Comparison of ENCODE assay signal across 17 cellular contexts in the genomic region with DNA sequence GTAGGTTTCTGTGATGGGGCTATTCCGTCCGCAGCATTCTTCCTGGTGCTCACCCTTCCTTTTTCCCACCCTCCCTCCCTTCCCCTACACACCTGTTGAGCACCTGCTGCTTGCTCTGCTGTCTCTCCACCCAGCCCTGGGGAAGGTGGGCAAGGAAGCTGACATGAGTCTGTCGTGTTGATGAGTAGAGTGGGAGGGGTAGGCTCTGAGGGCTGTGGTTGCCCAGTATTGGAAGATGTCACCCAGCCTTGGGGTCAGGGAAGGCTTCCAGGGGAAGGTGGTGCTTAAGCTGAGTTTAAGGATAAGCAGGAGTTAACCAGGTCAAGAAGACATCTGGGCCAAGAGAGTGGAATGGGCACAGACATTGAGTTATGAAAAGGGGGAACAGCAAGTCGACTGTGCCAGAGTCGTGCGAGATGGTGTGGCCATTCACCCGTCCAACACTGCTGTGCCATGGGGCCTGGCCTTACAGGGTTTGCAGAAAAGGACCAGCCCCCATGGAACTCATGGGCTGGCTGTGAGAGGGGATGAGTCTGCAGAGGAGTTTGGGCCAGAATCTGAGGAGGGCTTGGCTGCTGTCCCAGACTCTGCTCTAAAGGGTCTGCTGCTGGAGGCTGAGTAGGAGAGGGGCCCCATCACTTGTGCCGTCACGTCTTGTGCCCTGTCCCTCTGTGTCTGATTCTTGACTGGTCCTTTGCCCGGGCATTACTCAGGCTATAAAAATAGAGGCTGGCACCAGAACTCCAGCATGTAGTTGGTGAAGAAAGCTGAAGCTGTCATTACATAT. TPM values are rescaled to one million over a fixed set of nuclear protein-coding genes. Genes with fewer than 3 reads are reported as not detected.
DNase-seq lines count a peak whose midpoint lies in the region; ATAC-seq, FAIRE-seq and TF ChIP-seq lines count a peak whose summit lies in the region.
"Had no signal": no experiment of that assay in that cellular context is flagged by ENCODE, and none has a peak within 500 bp of the region (broad histone marks: within the 10 kb centered on the region; RNA-seq: fewer than 3 reads in every experiment).

No MANE protein-coding gene starts in this region.

- no peaks in the 10 kb centered on the region for H3K9me3 ChIP-seq in stomach smooth muscle (ENCODE audit: control insufficient read depth in 2 of 2, low read length in 2 of 2)
- H3K9me3 ChIP-seq: testis had no signal

- FAIRE-seq in GM12892 (lab: Jason Lieb, UNC), result no peak
- FAIRE-seq: TTC549 had no signal

- intact Hi-C loops in cardiac septum (cut with DNase I), result no loop called here

- H3K4me3 ChIP-seq in stomach smooth muscle (ENCODE audit: low read length in 2 of 2), result peak overlapping the region in 1 of 2 donors; percentile 15
- H3K4me3 ChIP-seq: GM23338, testis had no signal

- no peak overlapping the region for H3K9ac ChIP-seq in stomach smooth muscle (ENCODE audit: low read length in 2 of 2)

- H3K27me3 ChIP-seq in stomach smooth muscle (ENCODE audit: control insufficient read depth in 1 of 2, insufficient read depth in 2 of 2, low read length in 2 of 2), result no peaks in the 10 kb centered on the region
- H3K27me3 ChIP-seq: testis had no signal

- DNase-seq in NCI-H146 (lab: John Stamatoyannopoulos, UW) (peak; percentile 29), NCI-H146 treated with DMSO at 0.1 percent for 48 hours (lab: John Stamatoyannopoulos, UW; ENCODE audit: unreplicated experiment) (no peak), cardiac septum (ENCODE audit: low spot score) (peak; percentile 89), GM12892 (ENCODE audit: insufficient read length) (no peak)
- no peak for DNase-seq in stimulated activated CD4-positive, alpha-beta T cell treated with anti-CD3 and anti-CD28 coated beads, Interleukin-12 subunit alpha, Interleukin-12 subunit beta, amount 100 ng/mL, for 4 hours
- DNase-seq: activated CD8-positive, alpha-beta memory T cell treated with anti-CD3 and anti-CD28 coated beads, Interleukin-2, amount 10 ng/mL, durations not matched to agents 7 days and 5 days; DMS153; foreskin melanocyte; natural killer cell; SHP77 treated with DMSO at 0.1 percent for 48 hours; testis had no signal

- TF ChIP-seq POLR2A in GM12892 (IDR thresholded peaks at IDR 0.05; ENCODE audit: low read depth, low read length), result no peak

- H3K36me3 ChIP-seq in stomach smooth muscle (ENCODE audit: control insufficient read depth in 2 of 2, insufficient read depth in 2 of 2, low read length in 2 of 2), result no peaks in the 10 kb centered on the region

- peak; percentile 21 for ATAC-seq in SK-N-SH treated with all-trans-retinoic acid at 6 μM for 48 hours
- ATAC-seq in GM18520 (IDR thresholded peaks at IDR 0.05; ENCODE audit: unreplicated experiment), result no peak
- ATAC-seq: activated CD8-positive, alpha-beta memory T cell treated with anti-CD3 and anti-CD28 coated beads, Interleukin-2, amount 10 ng/mL, durations not matched to agents 7 days and 5 days; GM23338; natural killer cell had no signal

- H3K27ac ChIP-seq in stomach smooth muscle (ENCODE audit: low read length), result peak overlapping the region; percentile 31
- H3K27ac ChIP-seq: HL-60, testis had no signal

- peaks cover 30% of the 10 kb centered on the region for H3K4me1 ChIP-seq in stomach smooth muscle (ENCODE audit: control insufficient read depth, insufficient read depth, low read length)

TF ChIP-seq in SK-N-SH treated with all-trans-retinoic acid at 6 μM for 48 hours, 23 proteins besides CTCF, POLR2A, EP300 and RAD21:
- TF ChIP-seq ZC3H10 (CRISPR knock-in tag; IDR thresholded peaks at IDR 0.05) (no peak), TOX (CRISPR knock-in tag; IDR thresholded peaks at IDR 0.05; ENCODE audit: borderline replicate concordance) (no peak), GLIS3 (CRISPR knock-in tag; IDR thresholded peaks at IDR 0.05) (no peak), PPARA (CRISPR knock-in tag; IDR thresholded peaks at IDR 0.05; ENCODE audit: borderline replicate concordance) (no peak), CSDC2 (CRISPR knock-in tag; IDR thresholded peaks at IDR 0.05) (no peak)
- TF ChIP-seq, protein P1, sequence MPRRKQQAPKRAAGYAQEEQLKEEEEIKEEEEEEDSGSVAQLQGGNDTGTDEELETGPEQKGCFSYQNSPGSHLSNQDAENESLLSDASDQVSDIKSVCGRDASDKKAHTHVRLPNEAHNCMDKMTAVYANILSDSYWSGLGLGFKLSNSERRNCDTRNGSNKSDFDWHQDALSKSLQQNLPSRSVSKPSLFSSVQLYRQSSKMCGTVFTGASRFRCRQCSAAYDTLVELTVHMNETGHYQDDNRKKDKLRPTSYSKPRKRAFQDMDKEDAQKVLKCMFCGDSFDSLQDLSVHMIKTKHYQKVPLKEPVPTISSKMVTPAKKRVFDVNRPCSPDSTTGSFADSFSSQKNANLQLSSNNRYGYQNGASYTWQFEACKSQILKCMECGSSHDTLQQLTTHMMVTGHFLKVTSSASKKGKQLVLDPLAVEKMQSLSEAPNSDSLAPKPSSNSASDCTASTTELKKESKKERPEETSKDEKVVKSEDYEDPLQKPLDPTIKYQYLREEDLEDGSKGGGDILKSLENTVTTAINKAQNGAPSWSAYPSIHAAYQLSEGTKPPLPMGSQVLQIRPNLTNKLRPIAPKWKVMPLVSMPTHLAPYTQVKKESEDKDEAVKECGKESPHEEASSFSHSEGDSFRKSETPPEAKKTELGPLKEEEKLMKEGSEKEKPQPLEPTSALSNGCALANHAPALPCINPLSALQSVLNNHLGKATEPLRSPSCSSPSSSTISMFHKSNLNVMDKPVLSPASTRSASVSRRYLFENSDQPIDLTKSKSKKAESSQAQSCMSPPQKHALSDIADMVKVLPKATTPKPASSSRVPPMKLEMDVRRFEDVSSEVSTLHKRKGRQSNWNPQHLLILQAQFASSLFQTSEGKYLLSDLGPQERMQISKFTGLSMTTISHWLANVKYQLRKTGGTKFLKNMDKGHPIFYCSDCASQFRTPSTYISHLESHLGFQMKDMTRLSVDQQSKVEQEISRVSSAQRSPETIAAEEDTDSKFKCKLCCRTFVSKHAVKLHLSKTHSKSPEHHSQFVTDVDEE (CRISPR knock-in tag; IDR thresholded peaks at IDR 0.05), result no peak
- TF ChIP-seq, protein P2, sequence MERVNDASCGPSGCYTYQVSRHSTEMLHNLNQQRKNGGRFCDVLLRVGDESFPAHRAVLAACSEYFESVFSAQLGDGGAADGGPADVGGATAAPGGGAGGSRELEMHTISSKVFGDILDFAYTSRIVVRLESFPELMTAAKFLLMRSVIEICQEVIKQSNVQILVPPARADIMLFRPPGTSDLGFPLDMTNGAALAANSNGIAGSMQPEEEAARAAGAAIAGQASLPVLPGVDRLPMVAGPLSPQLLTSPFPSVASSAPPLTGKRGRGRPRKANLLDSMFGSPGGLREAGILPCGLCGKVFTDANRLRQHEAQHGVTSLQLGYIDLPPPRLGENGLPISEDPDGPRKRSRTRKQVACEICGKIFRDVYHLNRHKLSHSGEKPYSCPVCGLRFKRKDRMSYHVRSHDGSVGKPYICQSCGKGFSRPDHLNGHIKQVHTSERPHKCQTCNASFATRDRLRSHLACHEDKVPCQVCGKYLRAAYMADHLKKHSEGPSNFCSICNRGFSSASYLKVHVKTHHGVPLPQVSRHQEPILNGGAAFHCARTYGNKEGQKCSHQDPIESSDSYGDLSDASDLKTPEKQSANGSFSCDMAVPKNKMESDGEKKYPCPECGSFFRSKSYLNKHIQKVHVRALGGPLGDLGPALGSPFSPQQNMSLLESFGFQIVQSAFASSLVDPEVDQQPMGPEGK (CRISPR knock-in tag; IDR thresholded peaks at IDR 0.05; ENCODE audit: borderline replicate concordance), result no peak
- TF ChIP-seq, protein P3, sequence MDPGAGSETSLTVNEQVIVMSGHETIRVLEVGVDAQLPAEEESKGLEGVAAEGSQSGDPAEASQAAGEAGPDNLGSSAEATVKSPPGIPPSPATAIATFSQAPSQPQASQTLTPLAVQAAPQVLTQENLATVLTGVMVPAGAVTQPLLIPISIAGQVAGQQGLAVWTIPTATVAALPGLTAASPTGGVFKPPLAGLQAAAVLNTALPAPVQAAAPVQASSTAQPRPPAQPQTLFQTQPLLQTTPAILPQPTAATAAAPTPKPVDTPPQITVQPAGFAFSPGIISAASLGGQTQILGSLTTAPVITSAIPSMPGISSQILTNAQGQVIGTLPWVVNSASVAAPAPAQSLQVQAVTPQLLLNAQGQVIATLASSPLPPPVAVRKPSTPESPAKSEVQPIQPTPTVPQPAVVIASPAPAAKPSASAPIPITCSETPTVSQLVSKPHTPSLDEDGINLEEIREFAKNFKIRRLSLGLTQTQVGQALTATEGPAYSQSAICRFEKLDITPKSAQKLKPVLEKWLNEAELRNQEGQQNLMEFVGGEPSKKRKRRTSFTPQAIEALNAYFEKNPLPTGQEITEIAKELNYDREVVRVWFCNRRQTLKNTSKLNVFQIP (CRISPR knock-in tag; IDR thresholded peaks at IDR 0.05; ENCODE audit: borderline replicate concordance, low read depth), result no peak

RNA-seq across cellular contexts. Expression of a gene that starts 9.8 kb away (rescaled TPM):
- 38.8 TPM for total RNA-seq in cardiac septum
- 0.85 TPM for polyA plus RNA-seq in GM12892 (2012; ENCODE audit: missing spikeins)

Comparison
In these comparisons a context has a peak if more than half of its experiments do, and no peak if none do; other contexts are left out.
1. DNase-seq: peak in NCI-H146 (single experiment) and cardiac septum (single experiment); none in NCI-H146 treated with DMSO at 0.1 percent for 48 hours (single experiment), stimulated activated CD4-positive, alpha-beta T cell treated with anti-CD3 and anti-CD28 coated beads, Interleukin-12 subunit alpha, Interleukin-12 subunit beta, amount 100 ng/mL, for 4 hours (single experiment) and GM12892 (single experiment).